17 cellular contexts compared by ENCODE assay signal in genomic region chr1:205240569-205240968, GRCh38. TPM values are rescaled to one million over a fixed set of nuclear protein-coding genes. Genes with fewer than 3 reads are reported as not detected.
A peak's percentile ranks its signal among the peaks of the same experiment; 100 is the strongest.
DNase-seq lines count a peak whose midpoint lies in the region; ATAC-seq, FAIRE-seq and TF ChIP-seq lines count a peak whose summit lies in the region.
"Had no signal": no experiment of that assay in that cellular context is flagged by ENCODE, and none has a peak within 500 bp of the region (broad histone marks: within the 10 kb centered on the region; RNA-seq: fewer than 3 reads in every experiment).

No MANE protein-coding gene starts in this region.

- H3K9ac ChIP-seq in skeletal muscle tissue (ENCODE audit: low read depth in 1 of 3, low read length in 3 of 3) = no peak overlapping the region

- TF ChIP-seq CTCF in D721Med (IDR thresholded peaks at IDR 0.05; ENCODE audit: insufficient read depth, missing control alignments) = no peak

- H3K36me3 ChIP-seq in SJCRH30 = no peaks in the 10 kb centered on the region
- H3K36me3 ChIP-seq in skeletal muscle tissue (ENCODE audit: control insufficient read depth in 3 of 3, insufficient read depth in 3 of 3, low read length in 3 of 3) = peaks cover 4 to 8% (median 7%) of the 10 kb centered on the region in 3 donors
- H3K36me3 ChIP-seq: BE2C had no signal

- H3K4me1 ChIP-seq in SJCRH30 (peaks cover 48% of the 10 kb centered on the region), skeletal muscle tissue (ENCODE audit: control insufficient read depth in 3 of 3, insufficient read depth in 3 of 3, low read length in 3 of 3) (peaks cover 84 to 99% (median 94%) of the 10 kb centered on the region in 3 donors)
- H3K4me1 ChIP-seq: BE2C had no signal

- H3K4me1 Mint-ChIP-seq in activated T-helper 1 cell treated with anti-CD3 and anti-CD28 coated beads, Interleukin-12 subunit alpha, Interleukin-12 subunit beta, Interleukin-2, Interleukin-4 antibody, amounts not matched to agents 30 ng/mL and 10 ng/mL and 1 ng/mL, durations not matched to agents 14 hours and 24 hours and 36 hours (ENCODE audit: low read depth) = peaks cover 49% of the 10 kb centered on the region

- H3K9me3 Mint-ChIP-seq in activated T-helper 1 cell treated with anti-CD3 and anti-CD28 coated beads, Interleukin-12 subunit alpha, Interleukin-12 subunit beta, Interleukin-2, Interleukin-4 antibody, amounts not matched to agents 30 ng/mL and 10 ng/mL and 1 ng/mL, durations not matched to agents 14 hours and 24 hours and 36 hours = no peaks in the 10 kb centered on the region

- peak; percentile 16 for FAIRE-seq in D721Med (lab: Jason Lieb, UNC)
- FAIRE-seq: H54, RCC 7860 had no signal

- no peak for DNase-seq in D721Med (ENCODE audit: insufficient read length, low spot score)
- DNase-seq in SJCRH30 = no peak
- peak; percentile 47 for DNase-seq in mesenteric fat pad (ENCODE audit: low spot score)
- DNase-seq in cerebellar cortex (ENCODE audit: low spot score) = no peak
- DNase-seq in activated T-helper 1 cell treated with anti-CD3 and anti-CD28 coated beads, Interleukin-12 subunit alpha, Interleukin-12 subunit beta, Interleukin-2, Interleukin-4 antibody, amounts not matched to agents 30 ng/mL and 10 ng/mL and 1 ng/mL, durations not matched to agents 14 hours and 24 hours and 36 hours (ENCODE audit: low spot score) = no peak
- DNase-seq: BE2C, EL, GF-D8, Kasumi-1, NCI-H1694, NCI-H2081, NCI-H2171 treated with DMSO at 0.1 percent for 48 hours had no signal

- no peak overlapping the region for H3K4me3 Mint-ChIP-seq in activated T-helper 1 cell treated with anti-CD3 and anti-CD28 coated beads, Interleukin-12 subunit alpha, Interleukin-12 subunit beta, Interleukin-2, Interleukin-4 antibody, amounts not matched to agents 30 ng/mL and 10 ng/mL and 1 ng/mL, durations not matched to agents 14 hours and 24 hours and 36 hours

- intact Hi-C loops in activated T-helper 1 cell treated with anti-CD3 and anti-CD28 coated beads, Interleukin-12 subunit alpha, Interleukin-12 subunit beta, Interleukin-2, Interleukin-4 antibody, amounts not matched to agents 30 ng/mL and 10 ng/mL and 1 ng/mL, durations not matched to agents 14 hours and 24 hours and 36 hours (cut with micrococcal nuclease) = no loop called here

- ATAC-seq in HG02571 (IDR thresholded peaks at IDR 0.05; ENCODE audit: unreplicated experiment) = no peak
- ATAC-seq: Right ventricle myocardium inferior had no signal

- H3K27me3 ChIP-seq in SJCRH30 (no peaks in the 10 kb centered on the region), skeletal muscle tissue (ENCODE audit: control insufficient read depth in 3 of 3, insufficient read depth in 3 of 3, low read length in 3 of 3) (no peaks in the 10 kb centered on the region)
- H3K27me3 ChIP-seq: BE2C had no signal

- H3K9me3 ChIP-seq in SJCRH30 (replicated peaks) (no peaks in the 10 kb centered on the region), skeletal muscle tissue (ENCODE audit: control insufficient read depth in 3 of 3, low read length in 3 of 3) (no peaks in the 10 kb centered on the region)
- H3K9me3 ChIP-seq: BE2C had no signal

- H3K27ac ChIP-seq in SJCRH30 = peak overlapping the region; percentile 34
- peak overlapping the region; percentile 79 for H3K27ac ChIP-seq in skeletal muscle tissue (ENCODE audit: low read depth, low read length)

- H3K36me3 Mint-ChIP-seq in activated T-helper 1 cell treated with anti-CD3 and anti-CD28 coated beads, Interleukin-12 subunit alpha, Interleukin-12 subunit beta, Interleukin-2, Interleukin-4 antibody, amounts not matched to agents 30 ng/mL and 10 ng/mL and 1 ng/mL, durations not matched to agents 14 hours and 24 hours and 36 hours (ENCODE audit: low read depth) = peaks cover 19% of the 10 kb centered on the region

- no peak overlapping the region for H3K4me3 ChIP-seq in SJCRH30
- H3K4me3 ChIP-seq in skeletal muscle tissue (ENCODE audit: low read length in 3 of 3) = peak overlapping the region in 2 of 3 donors; percentile 0 to 8

- H3K27me3 Mint-ChIP-seq in activated T-helper 1 cell treated with anti-CD3 and anti-CD28 coated beads, Interleukin-12 subunit alpha, Interleukin-12 subunit beta, Interleukin-2, Interleukin-4 antibody, amounts not matched to agents 30 ng/mL and 10 ng/mL and 1 ng/mL, durations not matched to agents 14 hours and 24 hours and 36 hours (ENCODE audit: insufficient read depth) = no peaks in the 10 kb centered on the region

- H3K27ac Mint-ChIP-seq in activated T-helper 1 cell treated with anti-CD3 and anti-CD28 coated beads, Interleukin-12 subunit alpha, Interleukin-12 subunit beta, Interleukin-2, Interleukin-4 antibody, amounts not matched to agents 30 ng/mL and 10 ng/mL and 1 ng/mL, durations not matched to agents 14 hours and 24 hours and 36 hours = no peak overlapping the region

RNA-seq across cellular contexts. Expression of gene TMCC2, which starts 12.8 kb away (rescaled TPM):
- total RNA-seq in SJCRH30 (2014; rRNA removed; shearing (Covaris generic)) = 5.2 and 5.5 TPM in 2 replicates
- 1.1 TPM for total RNA-seq in mesenteric fat pad
- total RNA-seq in skeletal muscle tissue = 15.1 TPM
- total RNA-seq in activated T-helper 1 cell treated with anti-CD3 and anti-CD28 coated beads, Interleukin-12 subunit alpha, Interleukin-12 subunit beta, Interleukin-2, Interleukin-4 antibody, amounts not matched to agents 30 ng/mL and 10 ng/mL and 1 ng/mL, durations not matched to agents 14 hours and 24 hours and 36 hours = 25.0 and 25.2 TPM in 2 replicates

RNA-seq across cellular contexts. Expression of gene DSTYK, which starts 29.1 kb away (rescaled TPM):
- 9.2 TPM in 2 replicates for total RNA-seq in SJCRH30 (2014; rRNA removed; shearing (Covaris generic))
- total RNA-seq in mesenteric fat pad = 8.5 TPM
- 10.4 TPM for total RNA-seq in skeletal muscle tissue
- 34.2 and 35.9 TPM in 2 replicates for total RNA-seq in activated T-helper 1 cell treated with anti-CD3 and anti-CD28 coated beads, Interleukin-12 subunit alpha, Interleukin-12 subunit beta, Interleukin-2, Interleukin-4 antibody, amounts not matched to agents 30 ng/mL and 10 ng/mL and 1 ng/mL, durations not matched to agents 14 hours and 24 hours and 36 hours
